Comparison of ENCODE assay signal across 24 cellular contexts in the genomic region with DNA sequence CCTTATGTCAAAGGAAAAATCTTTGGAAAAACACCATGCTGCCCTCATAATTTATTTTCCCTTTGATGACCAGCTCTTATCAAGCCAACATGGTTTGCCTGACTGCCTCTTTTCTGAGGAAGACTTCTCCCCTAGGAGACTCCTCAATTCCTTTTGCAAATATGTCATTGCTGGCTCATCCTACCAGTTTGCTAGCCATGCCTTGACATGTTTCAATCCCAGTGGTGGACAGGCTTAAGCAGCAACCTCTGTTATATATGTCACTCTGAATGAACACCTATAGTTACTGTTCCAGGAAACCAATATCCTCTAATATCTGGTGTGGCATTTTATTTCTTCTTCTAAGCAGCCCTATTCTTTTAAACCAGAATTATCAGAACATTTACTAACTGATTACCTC.
"Had no signal": no experiment of that assay in that cellular context is flagged by ENCODE, and none has a peak within 500 bp of the region (broad histone marks: within the 10 kb centered on the region; RNA-seq: fewer than 3 reads in every experiment).

No MANE protein-coding gene starts in this region.

- ATAC-seq: psoas muscle; right cardiac atrium; right lobe of liver; stimulated activated effector memory CD8-positive, alpha-beta T cell treated with anti-CD3 and anti-CD28 coated beads, Interleukin-12 subunit alpha, Interleukin-12 subunit beta, amount 100 ng/mL, for 72 hours; stimulated activated naive B cell treated with anti-CD40 and anti-IgM and Interleukin-4, amounts not matched to agents 10 μg/mL and 1 μg/mL and 100 μg/mL, for 72 hours had no signal

- H3K4me2 ChIP-seq: neural progenitor cell had no signal

- H3K79me2 ChIP-seq: parathyroid adenoma had no signal

- H3K36me3 ChIP-seq: neural progenitor cell, ovary, right lobe of liver, sigmoid colon, stomach, thoracic aorta, thyroid gland, tibial nerve, upper lobe of left lung, vagina had no signal

- H3K4me3 ChIP-seq: neural progenitor cell, ovary, psoas muscle, right lobe of liver, sigmoid colon, stomach, thoracic aorta, thyroid gland, tibial nerve, upper lobe of left lung, vagina had no signal

- H3K9ac ChIP-seq: neural progenitor cell, parathyroid adenoma had no signal

- DNase-seq: ovary; posterior cingulate gyrus; psoas muscle; right cardiac atrium; right lobe of liver; sigmoid colon; small intestine; stimulated activated CD4-positive, alpha-beta T cell treated with anti-CD3 and anti-CD28 coated beads, Interleukin-15, amount 100 ng/mL, for 24 hours; stimulated activated CD4-positive, alpha-beta T cell treated with anti-CD3 and anti-CD28 coated beads, Interleukin-2, amount 100 ng/mL, for 24 hours; stimulated activated CD4-positive, alpha-beta T cell treated with anti-CD3 and anti-CD28 coated beads, Interleukin-2, amount 100 ng/mL, for 48 hours; stimulated activated CD4-positive, alpha-beta T cell treated with anti-CD3 and anti-CD28 coated beads, Interleukin-4, amount 100 ng/mL, for 24 hours; stimulated activated naive B cell treated with anti-CD40 and anti-IgM and Interleukin-4, amounts not matched to agents 10 μg/mL and 1 μg/mL and 100 μg/mL, for 72 hours; stimulated activated naive CD4-positive, alpha-beta T cell treated with Interleukin-2 at 50 U/mL for 16 hours; stomach; thyroid gland; trophoblast cell; upper lobe of left lung had no signal

- H3K27me3 ChIP-seq: neural progenitor cell, ovary, right lobe of liver, sigmoid colon, stomach, thyroid gland, tibial nerve, upper lobe of left lung, vagina had no signal

- FAIRE-seq: small intestine, urothelium cell line had no signal

- H3K4me1 ChIP-seq: neural progenitor cell, parathyroid adenoma, psoas muscle, right lobe of liver, sigmoid colon, stomach, thyroid gland, tibial nerve, upper lobe of left lung, vagina had no signal

- H2AFZ ChIP-seq: neural progenitor cell, parathyroid adenoma had no signal

- H3K9me3 ChIP-seq: ovary, psoas muscle, right lobe of liver, thoracic aorta, thyroid gland, upper lobe of left lung, vagina had no signal

- H3K27ac ChIP-seq: neural progenitor cell, ovary, parathyroid adenoma, psoas muscle, right lobe of liver, sigmoid colon, stomach, thoracic aorta, thyroid gland, tibial nerve, upper lobe of left lung, vagina had no signal
